In genomic region chr15:38238311-38238710, GRCh38 we compare ENCODE assay signal across 30 cellular contexts. TPM values are rescaled to one million over a fixed set of nuclear protein-coding genes. Genes with fewer than 3 reads are reported as not detected.
DNase-seq lines count a peak whose midpoint lies in the region; ATAC-seq and TF ChIP-seq lines count a peak whose summit lies in the region.
"Had no signal": no experiment of that assay in that cellular context is flagged by ENCODE, and none has a peak within 500 bp of the region (broad histone marks: within the 10 kb centered on the region; RNA-seq: fewer than 3 reads in every experiment).

No MANE protein-coding gene starts in this region.

- no peak for TF ChIP-seq POLR2A in sigmoid colon (IDR thresholded peaks at IDR 0.05)

- H3K27ac ChIP-seq in BLaER1 (no peak overlapping the region), sigmoid colon (no peak overlapping the region)
- H3K27ac ChIP-seq: 22Rv1, neutrophil, prostate gland, SJSA1, testis had no signal

- H3K4me3 ChIP-seq in BLaER1, result no peak overlapping the region
- no peak overlapping the region for H3K4me3 ChIP-seq in sigmoid colon
- H3K4me3 ChIP-seq: prostate gland, SJSA1, testis had no signal

- DNase-seq in sigmoid colon (no peak), HEK293T (ENCODE audit: extremely low spot score) (no peak), EL (no peak)
- DNase-seq: activated CD4-positive, alpha-beta T cell treated with anti-CD3 and anti-CD28 coated beads for 1 hour; activated effector memory CD4-positive, alpha-beta T cell treated with anti-CD3 and anti-CD28 coated beads, Interleukin-2, amount 50 U/mL, for 16 hours; activated naive CD8-positive, alpha-beta T cell treated with anti-CD3 and anti-CD28 coated beads for 36 hours; activated T-cell treated with anti-CD3 and anti-CD28 coated beads for 4 hours; aorta; CD4-positive, CD25-positive, alpha-beta regulatory T cell; effector CD4-positive, alpha-beta T cell; erythroblast; H9; kidney; NCI-H1092 treated with DMSO at 0.1 percent for 48 hours; NCI-H187; NCI-H2171 treated with DMSO at 0.1 percent for 48 hours; NCI-H526; RPMI8226; stimulated activated naive CD8-positive, alpha-beta T cell treated with anti-CD3 and anti-CD28 coated beads, Interleukin-15, Interleukin-2, amounts not matched to agents 100 U/mL and 50 U/mL, for 24 hours; T-cell; testis had no signal

- intact Hi-C loops in sigmoid colon (cut with DNase I), result no loop called here

- H3K9me3 ChIP-seq in BLaER1, result no peaks in the 10 kb centered on the region
- H3K9me3 ChIP-seq in sigmoid colon, result no peaks in the 10 kb centered on the region
- H3K9me3 ChIP-seq: neutrophil, prostate gland, SJSA1, testis had no signal

- POLR2A ChIA-PET in HEK293T (lab: Yijun Ruan, JAX), result no interaction called here

- no peak for TF ChIP-seq CTCF in sigmoid colon (IDR thresholded peaks at IDR 0.05)

- no peak overlapping the region for H3K9ac ChIP-seq in BLaER1

- WGBS in sigmoid colon, 2 donors, result 84 to 98% methylated on average over 2 of the region's 2 CpGs

- no peaks in the 10 kb centered on the region for H4K20me1 ChIP-seq in BLaER1

- no peak for TF ChIP-seq EP300 in sigmoid colon (IDR thresholded peaks at IDR 0.05)

- H3K36me3 ChIP-seq in BLaER1 (no peaks in the 10 kb centered on the region), sigmoid colon (no peaks in the 10 kb centered on the region)
- H3K36me3 ChIP-seq: neutrophil, prostate gland, SJSA1 had no signal

- CTCF ChIA-PET in HEK293T (lab: Yijun Ruan, JAX), result no interaction called here

- H3K27me3 ChIP-seq in BLaER1 (no peaks in the 10 kb centered on the region), sigmoid colon (no peaks in the 10 kb centered on the region)
- H3K27me3 ChIP-seq: SJSA1, testis had no signal

- H3K4me2 ChIP-seq in BLaER1, result peak overlapping the region; percentile 32

- H3K4me1 ChIP-seq in BLaER1, result peaks cover 8% of the 10 kb centered on the region
- no peaks in the 10 kb centered on the region for H3K4me1 ChIP-seq in sigmoid colon
- H3K4me1 ChIP-seq: prostate gland, SJSA1, testis had no signal

- ATAC-seq in GM18858 (IDR thresholded peaks at IDR 0.05; ENCODE audit: unreplicated experiment) (peak; percentile 44), GM21786 (IDR thresholded peaks at IDR 0.05; ENCODE audit: unreplicated experiment) (peak; percentile 49), HG03432 (IDR thresholded peaks at IDR 0.05; ENCODE audit: unreplicated experiment) (peak; percentile 66), HG03135 (IDR thresholded peaks at IDR 0.05; ENCODE audit: unreplicated experiment) (no peak)
- ATAC-seq: stimulated activated naive CD8-positive, alpha-beta T cell treated with anti-CD3 and anti-CD28 coated beads, Interleukin-15, Interleukin-2, amounts not matched to agents 100 U/mL and 50 U/mL, for 24 hours; T-cell had no signal

TF ChIP-seq in HEK293T, 16 proteins besides CTCF, POLR2A, EP300 and RAD21:
- TF ChIP-seq ARNT (IDR thresholded peaks at IDR 0.05), result no peak
- TF ChIP-seq FOXA1 (IDR thresholded peaks at IDR 0.05), result no peak
- no peak for TF ChIP-seq CTBP1 (IDR thresholded peaks at IDR 0.05; ENCODE audit: borderline replicate concordance)
TF ChIP-seq in HEK293T: peak in this region for 0.

RNA-seq across cellular contexts. Expression of gene SPRED1, which starts 14.3 kb away (rescaled TPM):
- total RNA-seq in sigmoid colon, result 10 to 100 TPM; 13.3 to 17.8 (median 15.1) TPM
- polyA plus RNA-seq in sigmoid colon, result 10 to 100 TPM in 2 of 3 donors, 1 to 10 TPM in 1; 6.8 to 15.6 (median 13.6) TPM
- total RNA-seq: CD4-positive, CD25-positive, alpha-beta regulatory T cell had no signal
